Comparison of ENCODE assay signal across 8 cellular contexts in the genomic region with DNA sequence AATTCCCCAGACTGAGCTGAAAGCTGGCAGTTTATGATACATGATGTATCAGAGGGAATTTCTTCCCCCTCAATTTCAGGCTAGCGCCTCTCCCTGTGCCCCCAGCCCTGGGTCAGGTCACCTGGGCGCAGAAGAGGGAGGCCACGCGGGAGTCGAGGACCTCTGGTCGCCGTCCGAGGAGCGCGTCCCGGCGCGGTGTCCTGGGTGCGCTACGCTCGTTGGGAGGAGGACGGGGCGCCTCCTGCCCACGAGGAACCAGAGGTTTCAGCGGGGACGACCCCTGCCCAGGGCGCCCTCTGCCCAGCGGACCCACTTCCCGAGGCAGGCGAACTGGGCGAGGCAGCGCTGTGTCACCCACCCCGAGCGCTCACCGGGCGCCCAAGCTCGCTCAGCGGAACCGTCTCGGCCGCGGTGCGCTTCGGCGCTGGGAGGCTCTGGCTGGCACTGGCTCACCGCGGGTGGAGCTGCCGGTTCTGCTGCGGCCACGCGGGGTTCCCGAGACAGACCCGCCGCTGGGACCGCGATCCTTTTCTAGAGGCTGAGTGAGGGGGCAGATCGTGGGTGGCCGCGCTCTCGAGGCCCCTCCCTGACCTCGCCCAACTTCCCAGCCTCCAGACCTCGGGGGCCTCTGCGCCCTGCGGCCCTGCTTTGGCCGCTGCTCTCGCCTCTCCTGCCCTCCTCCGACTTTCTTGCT. TPM values are rescaled to one million over a fixed set of nuclear protein-coding genes. Genes with fewer than 3 reads are reported as not detected.
DNase-seq lines count a peak whose midpoint lies in the region; ATAC-seq, FAIRE-seq and TF ChIP-seq lines count a peak whose summit lies in the region.

A gene (minus strand): TSS at position 504 of the 694 bp plus-strand sequence. CDS start 1,556 bp downstream, outside the sequence.

- peak within 1 kb of the TSS; percentile 37 for H3K4me3 Mint-ChIP-seq in activated CD4-positive, alpha-beta T cell treated with anti-CD3 and anti-CD28 coated beads, Interleukin-2, amount 10 ng/mL, durations not matched to agents 24 days and 14 days
- peak within 1 kb of the TSS; percentile 52 for H3K4me3 Mint-ChIP-seq in stimulated activated naive CD8-positive, alpha-beta T cell treated with anti-CD3 and anti-CD28 coated beads, Interleukin-15, Interleukin-2, amounts not matched to agents 100 ng/mL and 50 ng/mL, for 24 hours

- no peaks in the 10 kb centered on the region for H3K9me1 ChIP-seq in keratinocyte (ENCODE audit: control insufficient read depth, extremely low read depth, insufficient read depth, low read length)

- H3K36me3 ChIP-seq in GM12878 (ENCODE audit: control insufficient read depth in 2 of 2, insufficient read depth in 2 of 2, low read length in 1 of 2) (no peaks in the 10 kb centered on the region), keratinocyte (ENCODE audit: control insufficient read depth in 2 of 2, extremely low read depth in 1 of 2, insufficient read depth in 2 of 2, low read length in 2 of 2) (no peaks in the 10 kb centered on the region)

- no peak within 1 kb of the TSS for H3K27ac ChIP-seq in GM12878 (ENCODE audit: control insufficient read depth, insufficient read depth)
- H3K27ac ChIP-seq in keratinocyte (ENCODE audit: control insufficient read depth, insufficient read depth, low read length): no peak within 1 kb of the TSS

- H3K9me3 Mint-ChIP-seq in activated CD4-positive, alpha-beta T cell treated with anti-CD3 and anti-CD28 coated beads, Interleukin-2, amount 10 ng/mL, durations not matched to agents 24 days and 14 days: no peaks in the 10 kb centered on the region
- H3K9me3 Mint-ChIP-seq in stimulated activated naive CD8-positive, alpha-beta T cell treated with anti-CD3 and anti-CD28 coated beads, Interleukin-15, Interleukin-2, amounts not matched to agents 100 ng/mL and 50 ng/mL, for 24 hours: no peaks in the 10 kb centered on the region

- H3K27me3 ChIP-seq in GM12878 (replicated peaks in 1 of 2; ENCODE audit: control insufficient read depth in 2 of 2, insufficient read depth in 2 of 2, low read length in 1 of 2): peaks cover 10 to 16% of the 10 kb centered on the region in 2 experiments; a peak in 3 of 4 replicates
- peaks cover 36% of the 10 kb centered on the region for H3K27me3 ChIP-seq in keratinocyte (ENCODE audit: control insufficient read depth, extremely low read depth, insufficient read depth, low read length)

- SMC1A ChIA-PET in GM12878 (lab: Charles Lee; ENCODE audit: uncharacterized antibody, unreplicated experiment): interaction anchor here (0.6 to 3.0 kb wide), 2 partner anchors 9 to 407 kb away, joined by 3 to 12 read pairs; no protein-coding TSS in a partner anchor

- no peak within 1 kb of the TSS for H3K4me3 ChIP-seq in GM12878
- H3K4me3 ChIP-seq in keratinocyte (ENCODE audit: control insufficient read depth in 2 of 3, extremely low read depth in 1 of 3, insufficient read depth in 2 of 3, low read depth in 1 of 3, low read length in 3 of 3): peak within 1 kb of the TSS; percentile 10 to 57 (median 38)

- ATAC-seq in GM12878: peak; percentile 53; the same call in 2 of the 3 replicates
- no peak for ATAC-seq in GM19328 (IDR thresholded peaks at IDR 0.05; ENCODE audit: unreplicated experiment)
- ATAC-seq in GM18519 (IDR thresholded peaks at IDR 0.05; ENCODE audit: low FRiP score, unreplicated experiment): no peak

- H4K20me1 ChIP-seq in GM12878 (ENCODE audit: control insufficient read depth, insufficient read depth) (no peaks in the 10 kb centered on the region), keratinocyte (ENCODE audit: control insufficient read depth, extremely low read depth, insufficient read depth, low read length) (no peaks in the 10 kb centered on the region)

- intact Hi-C loops in activated CD4-positive, alpha-beta T cell treated with anti-CD3 and anti-CD28 coated beads, Interleukin-2, amount 10 ng/mL, durations not matched to agents 24 days and 14 days (cut with micrococcal nuclease): no loop called here
- intact Hi-C loops in GM12878 (cut with micrococcal nuclease; ENCODE audit: unreplicated experiment): no loop called here

- RAD21 ChIA-PET in GM12878 (lab: Charles Lee; ENCODE audit: unreplicated experiment): no interaction called here

- H3K9ac ChIP-seq in GM12878 (ENCODE audit: control insufficient read depth, insufficient read depth, low read length) (no peak within 1 kb of the TSS), keratinocyte (ENCODE audit: control insufficient read depth, extremely low read depth, insufficient read depth, low read length) (no peak within 1 kb of the TSS)

- H3K36me3 Mint-ChIP-seq in activated CD4-positive, alpha-beta T cell treated with anti-CD3 and anti-CD28 coated beads, Interleukin-2, amount 10 ng/mL, durations not matched to agents 24 days and 14 days (ENCODE audit: low read depth): no peaks in the 10 kb centered on the region
- no peaks in the 10 kb centered on the region for H3K36me3 Mint-ChIP-seq in stimulated activated naive CD8-positive, alpha-beta T cell treated with anti-CD3 and anti-CD28 coated beads, Interleukin-15, Interleukin-2, amounts not matched to agents 100 ng/mL and 50 ng/mL, for 24 hours (ENCODE audit: low read depth)

- no peak for DNase-seq in activated CD4-positive, alpha-beta T cell treated with anti-CD3 and anti-CD28 coated beads, Interleukin-2, amount 10 ng/mL, durations not matched to agents 24 days and 14 days
- DNase-seq in activated CD4-positive, alpha-beta T cell treated with anti-CD3 and anti-CD28 coated beads, Interleukin-2, amount 50 U/mL, for 4 hours: no peak
- DNase-seq in GM12878 (ENCODE audit: low read depth, low spot score) (no peak), keratinocyte (ENCODE audit: low read depth, low spot score) (no peak)
- no peak for DNase-seq in activated effector memory CD4-positive, alpha-beta T cell treated with Interleukin-2 at 50 U/mL for 16 hours

- H3K9me3 ChIP-seq in GM12878 (replicated peaks; ENCODE audit: control insufficient read depth, insufficient read depth, low read length) (no peaks in the 10 kb centered on the region), keratinocyte (ENCODE audit: control insufficient read depth, low read depth, low read length) (no peaks in the 10 kb centered on the region)

- POLR2A ChIA-PET in GM12878 (lab: Charles Lee): no interaction called here

- H3K79me2 ChIP-seq in GM12878 (ENCODE audit: control insufficient read depth, insufficient read depth, low read length): no peaks in the 10 kb centered on the region
- no peaks in the 10 kb centered on the region for H3K79me2 ChIP-seq in keratinocyte (ENCODE audit: control insufficient read depth, insufficient read depth, low read length)

- no peak within 1 kb of the TSS for H3K27ac Mint-ChIP-seq in activated CD4-positive, alpha-beta T cell treated with anti-CD3 and anti-CD28 coated beads, Interleukin-2, amount 10 ng/mL, durations not matched to agents 24 days and 14 days
- H3K27ac Mint-ChIP-seq in stimulated activated naive CD8-positive, alpha-beta T cell treated with anti-CD3 and anti-CD28 coated beads, Interleukin-15, Interleukin-2, amounts not matched to agents 100 ng/mL and 50 ng/mL, for 24 hours: no peak within 1 kb of the TSS

- no peak within 1 kb of the TSS for H2AFZ ChIP-seq in GM12878 (ENCODE audit: control insufficient read depth, low read depth, low read length)
- H2AFZ ChIP-seq in keratinocyte (ENCODE audit: control insufficient read depth, low read length): peak within 1 kb of the TSS; percentile 75

- H3K4me2 ChIP-seq in GM12878 (ENCODE audit: control insufficient read depth, insufficient read depth) (no peak within 1 kb of the TSS), keratinocyte (ENCODE audit: control insufficient read depth, extremely low read depth, insufficient read depth, low read depth, low read length) (peak within 1 kb of the TSS; percentile 64)

- H3K4me1 ChIP-seq in GM12878 (ENCODE audit: control insufficient read depth, insufficient read depth, low read length) (no peaks in the 10 kb centered on the region), keratinocyte (ENCODE audit: control insufficient read depth, extremely low read depth, insufficient read depth, low read length) (peaks cover 3% of the 10 kb centered on the region)

- TF ChIP-seq POLR2A in GM12878 (IDR thresholded peaks at IDR 0.05; ENCODE audit: low read depth, low read length): no peak

- BruUV-seq in GM12878 (replicated peaks; lab: Mats Ljungman, UMichigan): no TSS peak

- no peak for TF ChIP-seq RAD21 in GM12878 (IDR thresholded peaks at IDR 0.05; ENCODE audit: insufficient read depth, low read depth, low read length)

- WGBS in GM12878 (ENCODE audit: insufficient coverage, insufficient replicate concordance, low lambda C conversion rate, missing lambda C conversion rate): 40% methylated on average over 47 of the region's 62 CpGs

- in situ Hi-C loops in GM12878 (cut with MboI): no loop called here

- TF ChIP-seq EP300 in GM12878 (IDR thresholded peaks at IDR 0.05; ENCODE audit: borderline replicate concordance in 1 of 2, control insufficient read depth in 1 of 2, low read depth in 2 of 2, low read length in 2 of 2): no peak

- H3K27me3 Mint-ChIP-seq in activated CD4-positive, alpha-beta T cell treated with anti-CD3 and anti-CD28 coated beads, Interleukin-2, amount 10 ng/mL, durations not matched to agents 24 days and 14 days: peaks cover 56% of the 10 kb centered on the region
- H3K27me3 Mint-ChIP-seq in stimulated activated naive CD8-positive, alpha-beta T cell treated with anti-CD3 and anti-CD28 coated beads, Interleukin-15, Interleukin-2, amounts not matched to agents 100 ng/mL and 50 ng/mL, for 24 hours: peaks cover 62% of the 10 kb centered on the region

- peaks cover 2% of the 10 kb centered on the region for H3K4me1 Mint-ChIP-seq in activated CD4-positive, alpha-beta T cell treated with anti-CD3 and anti-CD28 coated beads, Interleukin-2, amount 10 ng/mL, durations not matched to agents 24 days and 14 days
- peaks cover 12% of the 10 kb centered on the region for H3K4me1 Mint-ChIP-seq in stimulated activated naive CD8-positive, alpha-beta T cell treated with anti-CD3 and anti-CD28 coated beads, Interleukin-15, Interleukin-2, amounts not matched to agents 100 ng/mL and 50 ng/mL, for 24 hours (ENCODE audit: low read depth)

- no peak for FAIRE-seq in GM12878 (lab: Jason Lieb, UNC)
- FAIRE-seq in keratinocyte (lab: Jason Lieb, UNC): peak; percentile 9

- TF ChIP-seq CTCF in GM12878 (IDR thresholded peaks at IDR 0.05 in 2 of 3, conservative IDR thresholded peaks at IDR 0.05 in 1 of 3; ENCODE audit: control insufficient read depth in 2 of 3, extremely low read depth in 1 of 3, insufficient read depth in 1 of 3, low read depth in 3 of 3, low read length in 3 of 3) (no peak), keratinocyte (optimal IDR thresholded peaks at IDR 0.05 in 1 of 3, IDR thresholded peaks at IDR 0.05 in 1 of 3, conservative IDR thresholded peaks at IDR 0.05 in 1 of 3; ENCODE audit: extremely low read depth in 1 of 3, insufficient read depth in 2 of 3, low read length in 3 of 3) (no peak)

- dilution Hi-C loops in keratinocyte (cut with MboI; ENCODE audit: extremely low pct_ligation_motif_present, low sequenced_read_pairs): no loop called here

- CTCF ChIA-PET in GM12878 (lab: Yijun Ruan, JAX): interaction anchor here (1.4 kb wide), 1 partner anchor 8 kb away, joined by 4 read pairs; no protein-coding TSS in a partner anchor

RNA-seq across cellular contexts. Expression of the gene that starts here (rescaled TPM):
- total RNA-seq in activated CD4-positive, alpha-beta T cell treated with anti-CD3 and anti-CD28 coated beads, Interleukin-2, amount 10 ng/mL, durations not matched to agents 24 days and 14 days: not detected in 2 replicates
- not detected in 2 replicates for total RNA-seq in GM12878 (2013; cell fraction: nucleolus; rRNA removed)
- total RNA-seq in GM12878 (2014; rRNA removed) (not detected in 2 replicates), GM12878 (2014; rRNA removed; fragmentation: Illumina TruSeq; extraction: Trizol) (not detected in 2 replicates), GM12878 (2021) (not detected in 2 replicates)
- not detected for polyA plus RNA-seq in GM12878 (2011; ENCODE audit: low read depth)
- polyA plus RNA-seq in GM12878 (2011; rRNA removed) (not detected in 2 replicates), GM12878 (2014; fragmentation: Illumina TruSeq; extraction: Trizol) (not detected in 2 replicates), GM12878 (2014; fragmentation: Nextera tagmentation; extraction: Ambion mirVana) (not detected), GM12878 (2014; rRNA removed) (not detected in 2 replicates), GM12878 (2016; fragmentation: Nextera tagmentation; extraction: Ambion mirVana) (not detected), keratinocyte (not detected in 3 replicates)
- not detected in 2 replicates for polyA plus RNA-seq in GM12878 (2011; cell fraction: cytosol; rRNA removed)
- polyA plus RNA-seq in GM12878 (2011; cell fraction: nucleus; rRNA removed): not detected in 2 replicates
- not detected in 2 replicates for polyA plus RNA-seq in GM12878 (2012)
- not detected in 2 replicates for polyA minus RNA-seq in GM12878 (2011; rRNA and poly(A)+ RNA removed)
- not detected in 2 replicates for polyA minus RNA-seq in GM12878 (2011; cell fraction: cytosol; rRNA and poly(A)+ RNA removed)
- not detected in 2 replicates for polyA minus RNA-seq in GM12878 (2011; cell fraction: nucleus; rRNA and poly(A)+ RNA removed)
- not detected for polyA plus RNA-seq in keratinocyte (2011; ENCODE audit: low read depth)
- polyA plus RNA-seq in keratinocyte (2011; cell fraction: cytosol; rRNA removed): not detected in 2 replicates
- not detected in 2 replicates for polyA plus RNA-seq in keratinocyte (2011; cell fraction: nucleus; rRNA removed)
- not detected in 2 replicates for polyA plus RNA-seq in keratinocyte (2012; ENCODE audit: low replicate concordance)
- polyA minus RNA-seq in keratinocyte: not detected in 3 replicates
- not detected for polyA minus RNA-seq in keratinocyte (2011; cell fraction: cytosol; rRNA and poly(A)+ RNA removed)
- polyA minus RNA-seq in keratinocyte (2011; cell fraction: nucleus; rRNA and poly(A)+ RNA removed): not detected in 2 replicates

Comparison
In these comparisons a context has a peak if more than half of its experiments do, and no peak if none do; other contexts are left out.
1. Peak in ATAC-seq in GM12878; RNA of the gene not detected or under 1 TPM.